In the genomic region with DNA sequence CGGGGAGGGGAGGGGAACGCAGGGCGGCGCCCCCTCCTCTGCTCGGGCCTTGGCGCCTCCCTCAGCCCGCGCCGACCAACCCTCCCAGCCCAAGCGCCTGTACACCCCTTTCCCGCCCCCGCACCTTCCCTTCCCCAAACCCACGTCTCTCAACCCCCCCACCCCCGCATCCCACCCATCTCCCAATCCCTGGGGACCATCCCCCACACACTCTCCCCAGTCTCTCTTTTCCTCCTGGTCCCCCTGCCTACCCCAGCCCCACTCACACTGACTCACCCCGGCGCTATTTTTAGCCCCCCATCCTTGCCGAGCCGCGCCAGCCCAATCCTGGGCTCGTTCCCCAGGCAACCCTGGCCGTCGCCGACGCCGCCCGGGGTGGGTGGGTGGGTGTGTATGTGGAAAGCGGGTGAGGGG, we compare ENCODE assay signal across 6 cellular contexts. TPM values are rescaled to one million over a fixed set of nuclear protein-coding genes. Genes with fewer than 3 reads are reported as not detected.
DNase-seq lines count a peak whose midpoint lies in the region; ATAC-seq and TF ChIP-seq lines count a peak whose summit lies in the region.

No MANE protein-coding gene starts in this region.

- H3K9me3 Mint-ChIP-seq in activated T-helper 1 cell treated with anti-CD3 and anti-CD28 coated beads, Interleukin-12 subunit alpha, Interleukin-12 subunit beta, Interleukin-2, Interleukin-4 antibody, amounts not matched to agents 30 ng/mL and 10 ng/mL and 1 ng/mL, durations not matched to agents 14 hours and 24 hours and 36 hours = no peaks in the 10 kb centered on the region

- H3K27ac ChIP-seq in lower lobe of right lung = peak overlapping the region; percentile 85

- H3K4me3 ChIP-seq in H7 (ENCODE audit: insufficient read depth, low read depth, low read length) = peak overlapping the region; percentile 74
- H3K4me3 ChIP-seq in lower lobe of right lung = peak overlapping the region; percentile 71

- ATAC-seq in lower lobe of right lung = peak in 1 of 2 donors; percentile 9
- no peak for ATAC-seq in HG02610 (IDR thresholded peaks at IDR 0.05; ENCODE audit: unreplicated experiment)
- no peak for ATAC-seq in activated CD4-positive, CD25-positive, alpha-beta regulatory T cell treated with anti-CD3 and anti-CD28 coated beads, Interleukin-2, amount 50 U/mL, for 24 hours
- no peak for ATAC-seq in left lobe of liver

- no peak overlapping the region for H3K4me3 Mint-ChIP-seq in activated T-helper 1 cell treated with anti-CD3 and anti-CD28 coated beads, Interleukin-12 subunit alpha, Interleukin-12 subunit beta, Interleukin-2, Interleukin-4 antibody, amounts not matched to agents 30 ng/mL and 10 ng/mL and 1 ng/mL, durations not matched to agents 14 hours and 24 hours and 36 hours

- peaks cover 76% of the 10 kb centered on the region for H3K4me1 ChIP-seq in lower lobe of right lung

- H3K27ac Mint-ChIP-seq in activated T-helper 1 cell treated with anti-CD3 and anti-CD28 coated beads, Interleukin-12 subunit alpha, Interleukin-12 subunit beta, Interleukin-2, Interleukin-4 antibody, amounts not matched to agents 30 ng/mL and 10 ng/mL and 1 ng/mL, durations not matched to agents 14 hours and 24 hours and 36 hours = peak overlapping the region; percentile 80

- TF ChIP-seq CTCF in lower lobe of right lung (IDR thresholded peaks at IDR 0.05) = no peak

- DNase-seq in H7 (peak; percentile 85), lower lobe of right lung (no peak), left lobe of liver (ENCODE audit: low spot score) (no peak)
- DNase-seq in activated T-helper 1 cell treated with anti-CD3 and anti-CD28 coated beads, Interleukin-12 subunit alpha, Interleukin-12 subunit beta, Interleukin-2, Interleukin-4 antibody, amounts not matched to agents 30 ng/mL and 10 ng/mL and 1 ng/mL, durations not matched to agents 14 hours and 24 hours and 36 hours (ENCODE audit: low spot score) = no peak

- H3K27me3 ChIP-seq in H7 (ENCODE audit: control insufficient read depth, insufficient read depth, low read length) = no peaks in the 10 kb centered on the region
- no peaks in the 10 kb centered on the region for H3K27me3 ChIP-seq in lower lobe of right lung (ENCODE audit: low read depth)

- H3K4me1 Mint-ChIP-seq in activated T-helper 1 cell treated with anti-CD3 and anti-CD28 coated beads, Interleukin-12 subunit alpha, Interleukin-12 subunit beta, Interleukin-2, Interleukin-4 antibody, amounts not matched to agents 30 ng/mL and 10 ng/mL and 1 ng/mL, durations not matched to agents 14 hours and 24 hours and 36 hours (ENCODE audit: low read depth) = peaks cover 64% of the 10 kb centered on the region

- no peaks in the 10 kb centered on the region for H3K27me3 Mint-ChIP-seq in activated T-helper 1 cell treated with anti-CD3 and anti-CD28 coated beads, Interleukin-12 subunit alpha, Interleukin-12 subunit beta, Interleukin-2, Interleukin-4 antibody, amounts not matched to agents 30 ng/mL and 10 ng/mL and 1 ng/mL, durations not matched to agents 14 hours and 24 hours and 36 hours (ENCODE audit: insufficient read depth)

- no peaks in the 10 kb centered on the region; the same call in none of the 2 replicates for H3K36me3 ChIP-seq in H7 (replicated peaks; ENCODE audit: control insufficient read depth, insufficient read depth, low read length)
- no peaks in the 10 kb centered on the region for H3K36me3 ChIP-seq in lower lobe of right lung

- peaks cover 11% of the 10 kb centered on the region for H3K36me3 Mint-ChIP-seq in activated T-helper 1 cell treated with anti-CD3 and anti-CD28 coated beads, Interleukin-12 subunit alpha, Interleukin-12 subunit beta, Interleukin-2, Interleukin-4 antibody, amounts not matched to agents 30 ng/mL and 10 ng/mL and 1 ng/mL, durations not matched to agents 14 hours and 24 hours and 36 hours (ENCODE audit: low read depth)

- no peaks in the 10 kb centered on the region for H3K9me3 ChIP-seq in lower lobe of right lung

- intact Hi-C loops in activated T-helper 1 cell treated with anti-CD3 and anti-CD28 coated beads, Interleukin-12 subunit alpha, Interleukin-12 subunit beta, Interleukin-2, Interleukin-4 antibody, amounts not matched to agents 30 ng/mL and 10 ng/mL and 1 ng/mL, durations not matched to agents 14 hours and 24 hours and 36 hours (cut with micrococcal nuclease) = loop anchor here (5.0 kb wide), 2 partner anchors 78 to 203 kb away; partner anchors contain the start of gene ZNF574
- intact Hi-C loops in lower lobe of right lung (cut with DNase I) = no loop called here

RNA-seq across cellular contexts. Expression of gene CIC, which starts 11.7 kb away (rescaled TPM):
- 16.1 and 20.1 TPM in 2 replicates for total RNA-seq in H7 (2014; rRNA removed; shearing (Covaris generic))
- total RNA-seq in activated T-helper 1 cell treated with anti-CD3 and anti-CD28 coated beads, Interleukin-12 subunit alpha, Interleukin-12 subunit beta, Interleukin-2, Interleukin-4 antibody, amounts not matched to agents 30 ng/mL and 10 ng/mL and 1 ng/mL, durations not matched to agents 14 hours and 24 hours and 36 hours = 66.9 and 68.0 TPM in 2 replicates
- total RNA-seq in lower lobe of right lung (67.9 TPM), left lobe of liver (25.2 TPM)

RNA-seq across cellular contexts. Expression of gene PRR19, which starts 21.2 kb away (rescaled TPM):
- 3.3 and 5.2 TPM in 2 replicates for total RNA-seq in H7 (2014; rRNA removed; shearing (Covaris generic))
- total RNA-seq in activated T-helper 1 cell treated with anti-CD3 and anti-CD28 coated beads, Interleukin-12 subunit alpha, Interleukin-12 subunit beta, Interleukin-2, Interleukin-4 antibody, amounts not matched to agents 30 ng/mL and 10 ng/mL and 1 ng/mL, durations not matched to agents 14 hours and 24 hours and 36 hours = 1.0 and 1.4 TPM in 2 replicates
- total RNA-seq in lower lobe of right lung = 0.71 TPM
- total RNA-seq in left lobe of liver = 0.65 TPM

RNA-seq across cellular contexts. Expression of gene PAFAH1B3, which starts 21.7 kb away (rescaled TPM):
- total RNA-seq in H7 (2014; rRNA removed; shearing (Covaris generic)) = 96.5 and 152 TPM in 2 replicates
- 48.7 and 50.1 TPM in 2 replicates for total RNA-seq in activated T-helper 1 cell treated with anti-CD3 and anti-CD28 coated beads, Interleukin-12 subunit alpha, Interleukin-12 subunit beta, Interleukin-2, Interleukin-4 antibody, amounts not matched to agents 30 ng/mL and 10 ng/mL and 1 ng/mL, durations not matched to agents 14 hours and 24 hours and 36 hours
- total RNA-seq in lower lobe of right lung (13.4 TPM), left lobe of liver (2.2 TPM)

RNA-seq across cellular contexts. Expression of gene ERF, which starts 25.8 kb away (rescaled TPM):
- 73.0 and 106 TPM in 2 replicates for total RNA-seq in H7 (2014; rRNA removed; shearing (Covaris generic))
- total RNA-seq in activated T-helper 1 cell treated with anti-CD3 and anti-CD28 coated beads, Interleukin-12 subunit alpha, Interleukin-12 subunit beta, Interleukin-2, Interleukin-4 antibody, amounts not matched to agents 30 ng/mL and 10 ng/mL and 1 ng/mL, durations not matched to agents 14 hours and 24 hours and 36 hours = 71.9 and 78.4 TPM in 2 replicates
- total RNA-seq in lower lobe of right lung (35.8 TPM), left lobe of liver (35.9 TPM)

RNA-seq across cellular contexts. Expression of gene TMEM145, which starts 32.3 kb away (rescaled TPM):
- total RNA-seq in H7 (2014; rRNA removed; shearing (Covaris generic)) = 0.38 and 0.41 TPM in 2 replicates
- 0.56 and 2.1 TPM in 2 replicates for total RNA-seq in activated T-helper 1 cell treated with anti-CD3 and anti-CD28 coated beads, Interleukin-12 subunit alpha, Interleukin-12 subunit beta, Interleukin-2, Interleukin-4 antibody, amounts not matched to agents 30 ng/mL and 10 ng/mL and 1 ng/mL, durations not matched to agents 14 hours and 24 hours and 36 hours
- total RNA-seq in lower lobe of right lung = not detected
- total RNA-seq in left lobe of liver = not detected
